In the genomic region with DNA sequence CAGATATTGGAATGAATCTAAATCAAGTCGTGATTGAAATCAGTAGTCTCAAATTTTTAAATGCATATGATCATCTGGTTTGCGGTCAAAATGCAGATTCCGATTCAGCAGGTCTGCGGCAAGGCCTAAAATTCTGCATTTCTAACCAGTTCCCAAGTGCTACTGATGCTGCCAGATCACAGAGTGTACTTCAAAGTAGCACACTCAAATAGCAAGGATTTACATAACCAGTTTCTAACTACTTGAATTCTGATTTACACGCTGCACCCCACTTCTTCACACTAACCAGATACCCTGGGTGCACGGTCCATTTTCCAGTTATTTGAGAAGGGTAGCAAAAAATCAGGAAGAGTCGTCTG, we compare ENCODE assay signal across 8 cellular contexts. TPM values are rescaled to one million over a fixed set of nuclear protein-coding genes. Genes with fewer than 3 reads are reported as not detected.
A peak's percentile ranks its signal among the peaks of the same experiment; 100 is the strongest.
DNase-seq lines count a peak whose midpoint lies in the region; ATAC-seq, FAIRE-seq and TF ChIP-seq lines count a peak whose summit lies in the region.

No MANE protein-coding gene starts in this region.

- DNase-seq in AG04450 (ENCODE audit: low read depth, low spot score) (no peak), breast epithelium (ENCODE audit: low spot score in 2 of 2) (no peak), uterus (no peak), COLO829 (ENCODE audit: low spot score) (no peak), D721Med (ENCODE audit: insufficient read length, low spot score) (no peak)

- H3K9ac ChIP-seq in Loucy (ENCODE audit: low read depth, low read length, poor library complexity, severe bottlenecking) (peak overlapping the region; percentile 86), mucosa of rectum (ENCODE audit: low read depth in 1 of 2, low read length in 2 of 2) (peak overlapping the region; percentile 70 to 84)

- intact Hi-C loops in breast epithelium (cut with DNase I; ENCODE audit: low total_unique reads) (no loop called here), uterus (cut with DNase I; ENCODE audit: low total_unique reads) (no loop called here)

- H3K27me3 ChIP-seq in AG04450 (ENCODE audit: control insufficient read depth, insufficient read depth, low read length) = no peaks in the 10 kb centered on the region
- H3K27me3 ChIP-seq in Loucy (ENCODE audit: insufficient read depth, low read length, poor library complexity, severe bottlenecking) = no peaks in the 10 kb centered on the region
- peaks cover 0 to 17% of the 10 kb centered on the region in 2 donors for H3K27me3 ChIP-seq in breast epithelium
- no peaks in the 10 kb centered on the region for H3K27me3 ChIP-seq in mucosa of rectum (ENCODE audit: control insufficient read depth in 2 of 2, insufficient read depth in 2 of 2, low read length in 2 of 2)
- H3K27me3 ChIP-seq in uterus = no peaks in the 10 kb centered on the region

- no peaks in the 10 kb centered on the region; the same call in 1 of the 2 replicates for H3K9me3 ChIP-seq in AG04450 (ENCODE audit: control insufficient read depth, insufficient read depth, low read length)
- no peaks in the 10 kb centered on the region for H3K9me3 ChIP-seq in Loucy (ENCODE audit: insufficient read depth, low read depth, low read length)
- no peaks in the 10 kb centered on the region for H3K9me3 ChIP-seq in breast epithelium
- no peaks in the 10 kb centered on the region for H3K9me3 ChIP-seq in mucosa of rectum (ENCODE audit: control insufficient read depth in 2 of 2, low read length in 2 of 2)
- H3K9me3 ChIP-seq in uterus = no peaks in the 10 kb centered on the region

- CTCF ChIA-PET in AG04450 (lab: Charles Lee) = interaction anchor here (0.9 kb wide), 1 partner anchor 135 kb away, joined by 3 read pairs; no protein-coding TSS in a partner anchor

- H3K4me3 ChIP-seq in AG04450 (ENCODE audit: low read depth, low read length) (peak overlapping the region; percentile 74), Loucy (ENCODE audit: low read length, poor library complexity, severe bottlenecking) (peak overlapping the region; percentile 83), breast epithelium (peak overlapping the region; percentile 61 to 81 (median 67)), mucosa of rectum (ENCODE audit: low read length in 2 of 2) (peak overlapping the region; percentile 70 to 86), uterus (peak overlapping the region; percentile 46 to 61)

- TF ChIP-seq POLR2A in breast epithelium (IDR thresholded peaks at IDR 0.05) (no peak), uterus (IDR thresholded peaks at IDR 0.05) (no peak)

- no peak for FAIRE-seq in D721Med (lab: Jason Lieb, UNC)

- TF ChIP-seq CTCF in AG04450 (IDR thresholded peaks at IDR 0.05; ENCODE audit: low read depth, low read length) (no peak), Loucy (conservative IDR thresholded peaks at IDR 0.05; ENCODE audit: low read length) (no peak), breast epithelium (IDR thresholded peaks at IDR 0.05) (no peak), uterus (IDR thresholded peaks at IDR 0.05) (no peak), D721Med (IDR thresholded peaks at IDR 0.05; ENCODE audit: insufficient read depth, missing control alignments) (no peak)

- H3K27ac ChIP-seq in AG04450 (ENCODE audit: low read depth, low read length) (no peak overlapping the region), breast epithelium (peak overlapping the region; percentile 74 to 87), mucosa of rectum (ENCODE audit: low read depth in 2 of 2, low read length in 2 of 2) (no peak overlapping the region), uterus (peak overlapping the region; percentile 66 to 75)

- H3F3A ChIP-seq in Loucy (ENCODE audit: low read depth) = no peaks in the 10 kb centered on the region

- peak overlapping the region; percentile 86 for H3K4me2 ChIP-seq in Loucy (ENCODE audit: low read depth, low read length, poor library complexity, severe bottlenecking)

- H3K4me1 ChIP-seq in Loucy (ENCODE audit: insufficient read depth, low read length, poor library complexity, severe bottlenecking) (no peaks in the 10 kb centered on the region), breast epithelium (no peaks in the 10 kb centered on the region), mucosa of rectum (ENCODE audit: control insufficient read depth in 2 of 2, insufficient read depth in 2 of 2, low read length in 2 of 2) (peaks cover 0 to 3% of the 10 kb centered on the region in 2 donors), uterus (no peaks in the 10 kb centered on the region)

- no peaks in the 10 kb centered on the region for H3K9me2 ChIP-seq in Loucy (replicated peaks; ENCODE audit: low read depth, low read length)

- no peaks in the 10 kb centered on the region for H3K36me3 ChIP-seq in Loucy (ENCODE audit: insufficient read depth, low read length)
- no peaks in the 10 kb centered on the region for H3K36me3 ChIP-seq in breast epithelium
- no peaks in the 10 kb centered on the region for H3K36me3 ChIP-seq in mucosa of rectum (ENCODE audit: control insufficient read depth in 2 of 2, insufficient read depth in 2 of 2, low read length in 2 of 2)
- H3K36me3 ChIP-seq in uterus = no peaks in the 10 kb centered on the region

- H4K20me1 ChIP-seq in Loucy (ENCODE audit: insufficient read depth, low read length, poor library complexity, severe bottlenecking) = no peaks in the 10 kb centered on the region

- peak; percentile 13 for ATAC-seq in GM18867 (IDR thresholded peaks at IDR 0.05; ENCODE audit: unreplicated experiment)

- POLR2A ChIA-PET in AG04450 (lab: Yijun Ruan, JAX) = interaction anchor here (0.7 to 2.0 kb wide), 3 partner anchors 20 to 107 kb away, joined by 3 to 5 read pairs (median 3); no protein-coding TSS in a partner anchor

- H3K79me2 ChIP-seq in Loucy (ENCODE audit: insufficient read depth, low read length) = peaks cover 15% of the 10 kb centered on the region

- peak overlapping the region; percentile 77 for H2AFZ ChIP-seq in Loucy (ENCODE audit: low read length)

RNA-seq across cellular contexts. Expression of a gene that starts 0.8 kb away (rescaled TPM):
- 24.6 and 31.2 TPM in 2 replicates for polyA plus RNA-seq in AG04450 (2011; rRNA removed)
- 21.7 and 33.4 TPM in 2 replicates for polyA minus RNA-seq in AG04450 (2011; rRNA and poly(A)+ RNA removed)
- total RNA-seq in breast epithelium = 10 to 100 TPM in 1 of 3 donors, 1 to 10 TPM in 2; 8.8 to 13.8 (median 9.9) TPM
- total RNA-seq in uterus = 10 to 100 TPM in 2 of 4 donors, 1 to 10 TPM in 2; 1.8 to 24.5 (median 12.9) TPM

RNA-seq across cellular contexts. Expression of a gene that starts 15.6 kb away (rescaled TPM):
- polyA plus RNA-seq in AG04450 (2011; rRNA removed) = 1.2 and 2.0 TPM in 2 replicates
- 0.51 and 1.3 TPM in 2 replicates for polyA minus RNA-seq in AG04450 (2011; rRNA and poly(A)+ RNA removed)
- total RNA-seq in breast epithelium (1 to 10 TPM; 3.5 to 5.0 (median 3.6) TPM), uterus (1 to 10 TPM in 2 of 4 donors, under 1 TPM in 1, not detected in 1; 0.26 to 4.4 (median 3.7) TPM)

Comparison
In these comparisons a context has a peak if more than half of its experiments do, and no peak if none do; other contexts are left out.
1. H3K27ac ChIP-seq: peak in breast epithelium (2 of 2) and uterus (2 of 2); none in AG04450 (single experiment) and mucosa of rectum (0 of 2).
2. Peak in every context shown above with its lines, with median percentiles within 50 percentile points of each other: H3K4me3 ChIP-seq.